22 cellular contexts compared by ENCODE assay signal in genomic region chr15:36996538-36997181, GRCh38.
DNase-seq lines count a peak whose midpoint lies in the region; ATAC-seq and TF ChIP-seq lines count a peak whose summit lies in the region.
"Had no signal": no experiment of that assay in that cellular context is flagged by ENCODE, and none has a peak within 500 bp of the region (broad histone marks: within the 10 kb centered on the region; RNA-seq: fewer than 3 reads in every experiment).

No MANE protein-coding gene starts in this region.

- H3K79me2 ChIP-seq in H9 (ENCODE audit: insufficient read depth, low read length) = no peaks in the 10 kb centered on the region

- H2BK15ac ChIP-seq in H9 (ENCODE audit: low read depth, low read length) = no peak overlapping the region

- no peak overlapping the region for H2AK5ac ChIP-seq in H9 (ENCODE audit: insufficient read length, low read length)

- peaks cover 38% of the 10 kb centered on the region for H3K36me3 Mint-ChIP-seq in mesothelial cell of epicardium
- H3K36me3 Mint-ChIP-seq in endothelial cell (ENCODE audit: low read depth, unreplicated experiment) = no peaks in the 10 kb centered on the region
- no peaks in the 10 kb centered on the region for H3K36me3 Mint-ChIP-seq in H9 (ENCODE audit: insufficient read depth in 1 of 3, low read depth in 3 of 3)
- H3K36me3 Mint-ChIP-seq: CD8-positive, alpha-beta T cell had no signal

- no peaks in the 10 kb centered on the region for H3K27me3 Mint-ChIP-seq in mesothelial cell of epicardium (ENCODE audit: low read depth)
- H3K27me3 Mint-ChIP-seq in endothelial cell (ENCODE audit: unreplicated experiment) = no peaks in the 10 kb centered on the region
- 0 out of 2 replicates have a peak, but pooled peaks cover 2% of the 10 kb centered on the region for H3K27me3 Mint-ChIP-seq in H9 (ENCODE audit: low read depth)

- H3T11ph ChIP-seq in H9 (ENCODE audit: low read length) = no peak overlapping the region

- TF ChIP-seq POLR2A in uterus (IDR thresholded peaks at IDR 0.05) (no peak), esophagus squamous epithelium (IDR thresholded peaks at IDR 0.05) (no peak)

- H2BK120ac ChIP-seq in H9 (ENCODE audit: low read depth, low read length, poor library complexity, severe bottlenecking) = no peak overlapping the region

- H3K4me1 ChIP-seq in heart right ventricle (peaks cover 0 to 42% (median 25%) of the 10 kb centered on the region in 9 donors), uterus (no peaks in the 10 kb centered on the region), H9 (ENCODE audit: insufficient read depth, low read length) (no peaks in the 10 kb centered on the region; the same call in 1 of the 2 replicates), esophagus squamous epithelium (no peaks in the 10 kb centered on the region)

- no peaks in the 10 kb centered on the region for H3K36me3 ChIP-seq in heart right ventricle
- H3K36me3 ChIP-seq in uterus = no peaks in the 10 kb centered on the region
- H3K36me3 ChIP-seq in esophagus squamous epithelium = no peaks in the 10 kb centered on the region

- H3K27me3 ChIP-seq in heart right ventricle (no peaks in the 10 kb centered on the region), uterus (no peaks in the 10 kb centered on the region), H9 (ENCODE audit: insufficient read depth, low read length) (no peaks in the 10 kb centered on the region), esophagus squamous epithelium (no peaks in the 10 kb centered on the region)

- 46 to 51% methylated on average over 4 of the region's 4 CpGs for WGBS in heart right ventricle, 2 donors
- WGBS in H9 (ENCODE audit: extremely low coverage, insufficient read length, low lambda C conversion rate) = no CpG with 5 or more reads among the region's 4 CpGs
- WGBS in esophagus squamous epithelium, 2 donors = 48 to 65% methylated on average over 4 of the region's 4 CpGs

- no peak overlapping the region for H3K9ac ChIP-seq in H9 (ENCODE audit: extremely low read depth, insufficient read length, low read length)

- no peak overlapping the region for H4K8ac ChIP-seq in H9 (replicated peaks; ENCODE audit: insufficient read length, low read depth, low read length)

- H3K27ac Mint-ChIP-seq in mesothelial cell of epicardium = peak overlapping the region; percentile 76
- no peak overlapping the region for H3K27ac Mint-ChIP-seq in endothelial cell (ENCODE audit: unreplicated experiment)
- no peak overlapping the region for H3K27ac Mint-ChIP-seq in H9
- H3K27ac Mint-ChIP-seq: CD8-positive, alpha-beta T cell had no signal

- H2AFZ ChIP-seq in H9 (ENCODE audit: low read length) = no peak overlapping the region
- H2AFZ ChIP-seq: PC-9 had no signal

- no peak overlapping the region for H2BK20ac ChIP-seq in H9 (ENCODE audit: low read depth, low read length, poor library complexity, severe bottlenecking)

- no peak overlapping the region for H4K91ac ChIP-seq in H9 (ENCODE audit: insufficient read length, low read depth, low read length)

- DNase-seq in Right ventricle myocardium superior (no peak), cardiac septum (ENCODE audit: low spot score) (no peak), heart right ventricle (no peak), mesothelial cell of epicardium (ENCODE audit: low spot score in 2 of 2, unreplicated experiment in 2 of 2) (no peak), uterus (no peak), endothelial cell (ENCODE audit: low spot score) (no peak), H9 (no peak), esophagus squamous epithelium (lab: John Stamatoyannopoulos, UW) (no peak)
- DNase-seq: 8988T; AML-193; C1 segment of cervical spinal cord; CD8-positive, alpha-beta T cell; MM.1S; NCI-H1092; NCI-H1436; NCI-H187 treated with DMSO at 0.1 percent for 48 hours; NCI-H2227 treated with DMSO at 0.1 percent for 48 hours; NCI-H510A; NCI-H748 treated with DMSO at 0.1 percent for 48 hours; PC-9; RPMI8226; SIG-M5 had no signal

- TF ChIP-seq CTCF in heart right ventricle (IDR thresholded peaks at IDR 0.05) (no peak), mesothelial cell of epicardium (IDR thresholded peaks at IDR 0.05; ENCODE audit: unreplicated experiment) (no peak), uterus (IDR thresholded peaks at IDR 0.05) (no peak), endothelial cell (IDR thresholded peaks at IDR 0.05; ENCODE audit: unreplicated experiment) (no peak), H9 (conservative IDR thresholded peaks at IDR 0.05) (no peak), esophagus squamous epithelium (IDR thresholded peaks at IDR 0.05) (no peak)

- H2BK12ac ChIP-seq in H9 (ENCODE audit: insufficient read length, low read depth, low read length) = no peak overlapping the region

- H3K4me2 ChIP-seq in H9 (ENCODE audit: insufficient read depth, insufficient read length, low read length) = no peak overlapping the region
- H3K4me2 ChIP-seq: PC-9 had no signal

- no peaks in the 10 kb centered on the region for H4K20me1 ChIP-seq in H9 (ENCODE audit: control insufficient read depth, insufficient read depth, insufficient read length)

- H3K4me3 ChIP-seq in heart right ventricle (no peak overlapping the region), uterus (no peak overlapping the region), esophagus squamous epithelium (no peak overlapping the region)
- H3K4me3 ChIP-seq: PC-9 had no signal

- H3K4me3 Mint-ChIP-seq in mesothelial cell of epicardium = no peak overlapping the region
- no peak overlapping the region for H3K4me3 Mint-ChIP-seq in endothelial cell (ENCODE audit: unreplicated experiment)
- no peak overlapping the region for H3K4me3 Mint-ChIP-seq in H9
- H3K4me3 Mint-ChIP-seq: CD8-positive, alpha-beta T cell had no signal

- peaks cover 47% of the 10 kb centered on the region for H3K4me1 Mint-ChIP-seq in mesothelial cell of epicardium
- peaks cover 12% of the 10 kb centered on the region for H3K4me1 Mint-ChIP-seq in endothelial cell (ENCODE audit: unreplicated experiment)
- peaks cover 0 to 5% of the 10 kb centered on the region in 2 experiments; a peak in 3 of 4 replicates for H3K4me1 Mint-ChIP-seq in H9

- no peak overlapping the region for H3K14ac ChIP-seq in H9 (ENCODE audit: insufficient read depth, low read length)

- no peak overlapping the region for H2BK5ac ChIP-seq in H9 (ENCODE audit: insufficient read length, low read length)

- intact Hi-C loops in Right ventricle myocardium superior (cut with DNase I) (no loop called here), cardiac septum (cut with DNase I) (no loop called here), heart right ventricle (cut with DNase I) (loop anchor here in 1 of 10 donors (5.0 kb wide), 1 partner anchor 96 kb away; no protein-coding TSS in a partner anchor), uterus (cut with DNase I; ENCODE audit: low total_unique reads) (no loop called here), esophagus squamous epithelium (cut with DNase I) (no loop called here)

- H3K18ac ChIP-seq in H9 (ENCODE audit: insufficient read length, low read depth, low read length) = no peak overlapping the region

- H3K23ac ChIP-seq in H9 (ENCODE audit: insufficient read length, low read depth, low read length) = no peak overlapping the region

- H3K4ac ChIP-seq in H9 (ENCODE audit: low read depth, low read length) = no peak overlapping the region

- H3K9me3 Mint-ChIP-seq in mesothelial cell of epicardium (no peaks in the 10 kb centered on the region), endothelial cell (ENCODE audit: unreplicated experiment) (no peaks in the 10 kb centered on the region), H9 (no peaks in the 10 kb centered on the region)
- H3K9me3 Mint-ChIP-seq: CD8-positive, alpha-beta T cell had no signal

- H3K79me1 ChIP-seq in H9 (ENCODE audit: insufficient read depth, low read depth, low read length, poor library complexity, severe bottlenecking) = no peaks in the 10 kb centered on the region

- H4K5ac ChIP-seq in H9 (ENCODE audit: insufficient read length, low read depth, low read length) = no peak overlapping the region

- ATAC-seq in Right ventricle myocardium superior (ENCODE audit: poor library complexity) (peak; percentile 44), heart right ventricle (peak in 7 of 8 donors; percentile 26 to 60 (median 46))
- ATAC-seq: CD8-positive, alpha-beta T cell had no signal

- no peaks in the 10 kb centered on the region for H3K23me2 ChIP-seq in H9 (ENCODE audit: insufficient read length, low read depth, low read length, poor library complexity, severe bottlenecking)

- H3K56ac ChIP-seq in H9 (ENCODE audit: insufficient read length, low read depth, low read length) = no peak overlapping the region

- H3K9me3 ChIP-seq in heart right ventricle (no peaks in the 10 kb centered on the region), uterus (no peaks in the 10 kb centered on the region), H9 (ENCODE audit: control insufficient read depth, low read depth, low read length) (no peaks in the 10 kb centered on the region), esophagus squamous epithelium (no peaks in the 10 kb centered on the region)

- H3K27ac ChIP-seq in heart right ventricle (peak overlapping the region; percentile 10 to 77 (median 53)), uterus (peak overlapping the region; percentile 4 to 19), H9 (ENCODE audit: insufficient read length, low read depth, low read length) (no peak overlapping the region), esophagus squamous epithelium (peak overlapping the region in 1 of 4 donors; percentile 5)
- H3K27ac ChIP-seq: PC-9 had no signal
